In genomic region chr10:62046522-62047239, GRCh38 we compare ENCODE assay signal across 8 cellular contexts.
A peak's percentile ranks its signal among the peaks of the same experiment; 100 is the strongest.
DNase-seq lines count a peak whose midpoint lies in the region; ATAC-seq and TF ChIP-seq lines count a peak whose summit lies in the region.

No MANE protein-coding gene starts in this region.

- intact Hi-C loops in gastrocnemius medialis (cut with DNase I; ENCODE audit: low total_unique reads) (loop anchor here (5.0 to 10.0 kb wide), 4 partner anchors 54 to 1104 kb away; partner anchors contain the start of gene RHOBTB1), posterior vena cava (cut with DNase I) (loop anchor here (5.0 to 10.0 kb wide), 3 partner anchors 48 to 198 kb away; partner anchors contain the start of gene ARID5B (in 1 of the 2))

- in situ Hi-C loops in gastrocnemius medialis (cut with MboI; ENCODE audit: low sequenced_read_pairs in 4 of 4): loop anchor here in 1 of 4 donors (25.0 kb wide), 1 partner anchor 1066 kb away; no protein-coding TSS in a partner anchor

- peak in 1 of 2 donors; percentile 21 for TF ChIP-seq POLR2A in gastrocnemius medialis (IDR thresholded peaks at IDR 0.05)

- peaks cover 40 to 41% of the 10 kb centered on the region in 2 donors for H3K4me1 ChIP-seq in gastrocnemius medialis

- H3K27ac ChIP-seq in gastrocnemius medialis: peak overlapping the region; percentile 95 to 99 (median 96)

- TF ChIP-seq CTCF in gastrocnemius medialis (IDR thresholded peaks at IDR 0.05 in 4 of 5, conservative IDR thresholded peaks at IDR 0.05 in 1 of 5): no peak

- DNase-seq in CD1c-positive myeloid dendritic cell (ENCODE audit: extremely low spot score) (peak; percentile 50), SW480 (ENCODE audit: low spot score) (peak; percentile 3), gastrocnemius medialis (no peak), HuH-7 (ENCODE audit: low spot score) (no peak), posterior vena cava (ENCODE audit: low spot score) (no peak)

- H3K36me3 ChIP-seq in gastrocnemius medialis: peaks cover 0 to 13% of the 10 kb centered on the region in 2 donors

- H3K4me3 ChIP-seq in gastrocnemius medialis: peak overlapping the region in 3 of 4 donors; percentile 3 to 38 (median 20)

- ATAC-seq in GM18909 (IDR thresholded peaks at IDR 0.05; ENCODE audit: poor library complexity, unreplicated experiment): peak; percentile 63
- peak; percentile 39 for ATAC-seq in HG03108 (IDR thresholded peaks at IDR 0.05; ENCODE audit: unreplicated experiment)
- peak; percentile 22 for ATAC-seq in esophagus mucosa
- no peak for ATAC-seq in gastrocnemius medialis

- H3K9me3 ChIP-seq in gastrocnemius medialis: no peaks in the 10 kb centered on the region

- no peaks in the 10 kb centered on the region for H3K27me3 ChIP-seq in gastrocnemius medialis

Comparison
In these comparisons a context has a peak if more than half of its experiments do, and no peak if none do; other contexts are left out.
1. DNase-seq: peak in CD1c-positive myeloid dendritic cell (single experiment) and SW480 (single experiment); none in gastrocnemius medialis (0 of 2), HuH-7 (single experiment) and posterior vena cava (single experiment).
2. ATAC-seq: peak in GM18909 (single experiment), HG03108 (single experiment) and esophagus mucosa (single experiment); none in gastrocnemius medialis (0 of 2).